9 cellular contexts compared by ENCODE assay signal in the genomic region with DNA sequence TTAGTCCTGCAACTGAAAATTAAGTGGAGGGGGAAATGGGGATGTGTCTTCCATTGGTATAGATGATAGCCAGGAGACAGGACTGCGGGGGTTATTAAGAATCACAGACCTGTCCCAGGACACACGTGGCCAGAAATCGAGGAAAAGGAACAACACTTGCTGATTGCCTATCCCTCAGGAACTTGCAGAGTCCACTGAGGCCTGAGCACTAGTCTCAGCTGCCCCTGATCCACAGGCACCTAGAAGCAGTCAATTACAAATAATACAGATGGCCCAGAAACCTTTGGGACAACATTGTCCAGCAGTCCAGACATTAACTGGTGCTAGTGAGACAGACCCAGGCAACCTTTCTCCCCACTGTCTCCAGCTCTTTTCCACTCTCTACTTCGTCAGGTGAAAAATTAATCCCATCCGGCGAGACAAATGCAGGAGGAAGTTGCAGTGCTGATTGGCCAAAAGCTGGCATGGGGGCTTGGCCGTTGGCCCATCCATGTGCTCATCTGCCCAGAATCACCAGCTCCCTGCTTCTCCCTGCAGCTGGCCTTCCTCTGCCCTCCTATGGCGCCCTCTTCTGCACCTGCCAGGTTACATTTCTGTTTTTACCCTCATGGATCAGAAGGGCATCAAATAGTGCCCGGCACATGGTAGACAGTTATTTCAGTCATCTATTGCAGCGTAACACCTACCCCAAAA. TPM values are rescaled to one million over a fixed set of nuclear protein-coding genes. Genes with fewer than 3 reads are reported as not detected.
DNase-seq lines count a peak whose midpoint lies in the region; TF ChIP-seq lines count a peak whose summit lies in the region.
"Had no signal": no experiment of that assay in that cellular context is flagged by ENCODE, and none has a peak within 500 bp of the region (broad histone marks: within the 10 kb centered on the region; RNA-seq: fewer than 3 reads in every experiment).

No MANE protein-coding gene starts in this region.

- peak in 9 of 11 experiments; percentile 37 to 70 (median 44) for TF ChIP-seq CTCF in spleen (IDR thresholded peaks at IDR 0.05 in 8 of 11, conservative IDR thresholded peaks at IDR 0.05 in 3 of 11)

- WGBS in spleen, 5 donors, result 48 to 70% (median 56%) methylated on average over 10 of the region's 10 CpGs

- DNase-seq in GF-D8 (lab: John Stamatoyannopoulos, UW) (peak; percentile 62), NCI-H146 (lab: John Stamatoyannopoulos, UW) (peak; percentile 67), head of caudate nucleus (peak in 29 of 42 donors; percentile 26 to 71 (median 50)), spleen (peak; percentile 81), SK-N-DZ (ENCODE audit: low spot score) (no peak), AG08395 (ENCODE audit: low spot score) (no peak)
- DNase-seq in activated CD4-positive, alpha-beta T cell treated with anti-CD3 and anti-CD28 coated beads, Interleukin-2, amount 50 U/mL, for 4 hours, result peak; percentile 34 to 36
- DNase-seq in activated CD4-positive, CD25-positive, alpha-beta regulatory T cell (lab: John Stamatoyannopoulos, UW), result no peak

- TF ChIP-seq POLR2A in spleen (IDR thresholded peaks at IDR 0.05), result no peak

- no peaks in the 10 kb centered on the region for H3K27me3 ChIP-seq in spleen (replicated peaks in 1 of 7)
- H3K27me3 ChIP-seq: uterus had no signal

- no peaks in the 10 kb centered on the region for H3K36me3 ChIP-seq in spleen
- H3K36me3 ChIP-seq: uterus had no signal

- H3K4me1 ChIP-seq in spleen, result peaks cover 13 to 47% (median 26%) of the 10 kb centered on the region in 6 donors
- H3K4me1 ChIP-seq: uterus had no signal

- peak overlapping the region in 2 of 8 donors; percentile 3 to 41 for H3K27ac ChIP-seq in spleen
- H3K27ac ChIP-seq: uterus had no signal

- H3K9me3 ChIP-seq in spleen, result no peaks in the 10 kb centered on the region
- H3K9me3 ChIP-seq: uterus had no signal

- no peak overlapping the region for H3K4me3 ChIP-seq in spleen
- H3K4me3 ChIP-seq: uterus had no signal

- intact Hi-C loops in head of caudate nucleus (cut with DNase I), result no loop called here
- intact Hi-C loops in spleen (cut with DNase I; ENCODE audit: low total_unique reads), result loop anchor here (5.0 to 10.0 kb wide), 2 partner anchors 48 to 54 kb away; no protein-coding TSS in a partner anchor

RNA-seq across cellular contexts. Expression of a gene that starts 3.5 kb away (rescaled TPM):
- 100 to 1,000 TPM in 2 of 7 donors, 10 to 100 TPM in 5; 75.1 to 111 (median 91.4) TPM for total RNA-seq in spleen
- polyA plus RNA-seq in spleen, result 10 to 100 TPM; 18.1 to 29.5 (median 25.4) TPM
- polyA plus RNA-seq in SK-N-DZ (2014; cell fraction: cytosol; rRNA removed), result 2.3 and 2.7 TPM in 2 replicates
- 1.3 and 2.3 TPM in 2 replicates for polyA plus RNA-seq in SK-N-DZ (2014; cell fraction: nucleus; rRNA removed)

Comparison
In these comparisons a context has a peak if more than half of its experiments do, and no peak if none do; other contexts are left out.
1. DNase-seq: peak in GF-D8 (single experiment), NCI-H146 (single experiment), activated CD4-positive, alpha-beta T cell treated with anti-CD3 and anti-CD28 coated beads, Interleukin-2, amount 50 U/mL, for 4 hours (2 of 2), head of caudate nucleus (29 of 42) and spleen (single experiment); none in activated CD4-positive, CD25-positive, alpha-beta regulatory T cell (0 of 4), SK-N-DZ (single experiment) and AG08395 (single experiment).